Comparison of ENCODE assay signal across 23 cellular contexts in the genomic region with DNA sequence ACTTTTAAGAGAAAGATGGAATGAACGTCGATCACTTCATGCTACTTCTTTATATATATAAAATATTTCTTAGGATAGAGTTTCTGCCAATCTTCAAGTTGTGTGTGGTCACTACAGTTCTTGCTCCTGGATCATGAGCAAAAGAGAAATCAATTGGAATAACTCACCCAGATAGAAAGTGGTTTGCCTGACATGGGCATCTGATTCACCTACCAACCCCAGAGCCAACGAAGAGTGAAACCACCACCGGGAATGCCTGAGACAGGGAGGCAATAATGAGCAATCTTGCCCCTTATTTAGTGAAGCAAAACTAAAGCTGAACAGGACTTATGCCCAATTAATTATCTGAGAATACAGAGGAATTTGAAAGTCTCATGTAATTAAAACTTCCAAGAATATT.
"Had no signal": no experiment of that assay in that cellular context is flagged by ENCODE, and none has a peak within 500 bp of the region (broad histone marks: within the 10 kb centered on the region; RNA-seq: fewer than 3 reads in every experiment).

No MANE protein-coding gene starts in this region.

- ATAC-seq: K562, Panc1, PC-3 had no signal

- H3K4me3 ChIP-seq: K562 had no signal

- H3K4me2 ChIP-seq: KMS-11, SK-N-SH had no signal

- DNase-seq: Kasumi-1; MM.1S; NCI-H1092 treated with DMSO at 0.1 percent for 48 hours; NCI-H1417; NCI-H1436 treated with DMSO at 0.1 percent for 48 hours; NCI-H1694; NCI-H187 treated with DMSO at 0.1 percent for 48 hours; NCI-H2029 treated with DMSO at 0.1 percent for 48 hours; NCI-H2107; NCI-H2227 treated with DMSO at 0.1 percent for 48 hours; NCI-H510A; NCI-H524 treated with DMSO at 0.1 percent for 48 hours; NCI-H69; NCI-H774; NK-92 treated with Interleukin-12 subunit alpha and Interleukin-12 subunit beta, amount 100 ng/mL, for 24 hours; PC-3; SHP77; SK-N-SH; SW 1271 had no signal

- H3K9ac ChIP-seq: KMS-11, SK-N-SH had no signal

- H3K9me3 ChIP-seq: SK-N-SH had no signal

- H3K27ac ChIP-seq: KMS-11, RWPE1 had no signal
